In genomic region chr17:9825751-9826150, GRCh38 we compare ENCODE assay signal across 2 cellular contexts.
TF ChIP-seq lines count a peak whose summit lies in the region.

Gene GLP2R (plus strand): TSS chr17:9825924. CDS start chr17:9826064, 140 bp downstream.

TF ChIP-seq in IMR-90, 13 proteins besides CTCF, POLR2A, EP300 and RAD21:
- no peak for TF ChIP-seq MAZ (IDR thresholded peaks at IDR 0.05; ENCODE audit: borderline replicate concordance, low read depth, low read length)
- TF ChIP-seq MXI1 (IDR thresholded peaks at IDR 0.05; ENCODE audit: borderline replicate concordance, low read depth, low read length), result no peak
- TF ChIP-seq CEBPB (IDR thresholded peaks at IDR 0.05; ENCODE audit: low read depth, low read length), result no peak
- TF ChIP-seq MAFK (IDR thresholded peaks at IDR 0.05; ENCODE audit: low read depth, low read length), result no peak
- no peak for TF ChIP-seq SMC3 (IDR thresholded peaks at IDR 0.05; ENCODE audit: low read depth, low read length)
- no peak for TF ChIP-seq NFE2L2 (IDR thresholded peaks at IDR 0.05; ENCODE audit: low read depth, low read length)
TF ChIP-seq in IMR-90: peak in this region for 0.

TF ChIP-seq in H1, 55 proteins besides CTCF, POLR2A, EP300 and RAD21:
- TF ChIP-seq SIX5 (IDR thresholded peaks at IDR 0.05; ENCODE audit: low read depth, low read length) (no peak), USF2 (IDR thresholded peaks at IDR 0.05; ENCODE audit: low read length) (no peak), EZH2 (IDR thresholded peaks at IDR 0.05; ENCODE audit: low read depth, low read length, severe bottlenecking) (no peak), NRF1 (IDR thresholded peaks at IDR 0.05; ENCODE audit: low read depth, low read length) (no peak), CHD1 (IDR thresholded peaks at IDR 0.05; ENCODE audit: low read depth, low read length) (no peak), CEBPB (IDR thresholded peaks at IDR 0.05; ENCODE audit: low read depth, low read length) (no peak), BACH1 (IDR thresholded peaks at IDR 0.05; ENCODE audit: low read length) (no peak), BRCA1 (IDR thresholded peaks at IDR 0.05; ENCODE audit: low read depth, low read length) (no peak), RBBP5 (IDR thresholded peaks at IDR 0.05; ENCODE audit: borderline replicate concordance, low read depth, low read length) (no peak), KDM1A (IDR thresholded peaks at IDR 0.05; ENCODE audit: borderline replicate concordance, low read length) (no peak), POLR2AphosphoS5 (IDR thresholded peaks at IDR 0.05; ENCODE audit: low read depth, low read length) (no peak), CBX5 (IDR thresholded peaks at IDR 0.05; ENCODE audit: low read depth, low read length) (no peak), FOSL1 (IDR thresholded peaks at IDR 0.05; ENCODE audit: insufficient read depth, low read depth, low read length) (no peak), JUN (IDR thresholded peaks at IDR 0.05; ENCODE audit: low read depth, low read length) (no peak), GTF2F1 (IDR thresholded peaks at IDR 0.05; ENCODE audit: borderline replicate concordance, low read depth, low read length) (no peak), CHD2 (IDR thresholded peaks at IDR 0.05; ENCODE audit: low read length) (no peak), PHF8 (conservative IDR thresholded peaks at IDR 0.05; ENCODE audit: low read depth, low read length) (no peak), ASH2L (IDR thresholded peaks at IDR 0.05; ENCODE audit: low read length) (no peak), JUND (IDR thresholded peaks at IDR 0.05; ENCODE audit: low read length) (no peak), ATF2 (IDR thresholded peaks at IDR 0.05; ENCODE audit: low read length) (no peak)
TF ChIP-seq in H1: peak in this region for 0.
